ENCODE assay signal across 22 cellular contexts in the genomic region with DNA sequence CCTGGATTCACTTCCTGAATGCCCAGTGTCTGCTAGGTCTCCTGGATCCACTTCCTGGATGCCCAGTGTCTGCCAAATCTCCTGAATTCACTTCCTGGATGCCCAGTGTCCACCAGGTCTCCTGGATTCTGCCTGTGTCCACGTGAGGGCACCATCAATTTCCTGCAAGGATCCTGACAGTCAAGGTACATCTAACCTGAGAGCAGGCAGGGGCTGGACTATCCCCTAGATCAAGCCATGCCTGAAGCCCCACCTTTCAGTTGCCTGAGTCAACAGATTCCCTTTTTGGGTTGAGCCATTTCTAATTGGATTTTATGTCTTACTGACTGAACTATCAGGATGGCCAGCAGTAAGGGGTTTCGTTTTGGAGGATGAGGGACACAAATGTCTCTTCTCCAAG. TPM values are rescaled to one million over a fixed set of nuclear protein-coding genes. Genes with fewer than 3 reads are reported as not detected.
A peak's percentile ranks its signal among the peaks of the same experiment; 100 is the strongest.
DNase-seq lines count a peak whose midpoint lies in the region; ATAC-seq and TF ChIP-seq lines count a peak whose summit lies in the region.
"Had no signal": no experiment of that assay in that cellular context is flagged by ENCODE, and none has a peak within 500 bp of the region (broad histone marks: within the 10 kb centered on the region; RNA-seq: fewer than 3 reads in every experiment).

No MANE protein-coding gene starts in this region.

- H3K36me3 ChIP-seq in left ventricle myocardium inferior (no peaks in the 10 kb centered on the region), lower lobe of right lung (no peaks in the 10 kb centered on the region), endodermal cell (ENCODE audit: control insufficient read depth, insufficient read depth, low read length) (no peaks in the 10 kb centered on the region)

- intact Hi-C loops in Right ventricle myocardium inferior (cut with DNase I) (no loop called here), left ventricle myocardium inferior (cut with micrococcal nuclease) (no loop called here), lower lobe of right lung (cut with DNase I) (no loop called here)

- H3K27ac ChIP-seq in left ventricle myocardium inferior (replicated peaks) (no peak overlapping the region), 22Rv1 (no peak overlapping the region), lower lobe of right lung (no peak overlapping the region), endodermal cell (ENCODE audit: low read depth, low read length) (no peak overlapping the region)
- H3K27ac ChIP-seq: HL-60 had no signal

- H3K4me1 Mint-ChIP-seq in endodermal cell, result peaks cover 9% of the 10 kb centered on the region

- H3K27me3 Mint-ChIP-seq in endodermal cell (ENCODE audit: insufficient read depth), result peaks cover 1% of the 10 kb centered on the region
- H3K27me3 Mint-ChIP-seq: CD4-positive, CD25-positive, alpha-beta regulatory T cell had no signal

- H3K4me3 ChIP-seq in left ventricle myocardium inferior, result no peak overlapping the region
- no peak overlapping the region for H3K4me3 ChIP-seq in lower lobe of right lung
- H3K4me3 ChIP-seq in endodermal cell (ENCODE audit: low read length), result no peak overlapping the region
- H3K4me3 ChIP-seq: GM12878 had no signal

- H3K27me3 ChIP-seq in left ventricle myocardium inferior (ENCODE audit: low read depth) (peaks cover 100% of the 10 kb centered on the region), lower lobe of right lung (ENCODE audit: low read depth) (peaks cover 77% of the 10 kb centered on the region), endodermal cell (ENCODE audit: control insufficient read depth, insufficient read depth, low read length, poor library complexity, severe bottlenecking) (no peaks in the 10 kb centered on the region)

- H3K9me3 Mint-ChIP-seq in endodermal cell, result no peaks in the 10 kb centered on the region
- H3K9me3 Mint-ChIP-seq: CD8-positive, alpha-beta memory T cell; HFFc6 had no signal

- H3K9ac ChIP-seq in endodermal cell (ENCODE audit: extremely low read depth, low read length, poor library complexity, severe bottlenecking), result no peak overlapping the region

- no peaks in the 10 kb centered on the region for H3K36me3 Mint-ChIP-seq in endodermal cell (ENCODE audit: low read depth)
- H3K36me3 Mint-ChIP-seq: CD4-positive, CD25-positive, alpha-beta regulatory T cell; CD8-positive, alpha-beta memory T cell; IgD-negative memory B cell had no signal

- CTCF ChIA-PET in GM10248 (lab: Yijun Ruan, JAX), result no interaction called here

- no peaks in the 10 kb centered on the region for H3K9me3 ChIP-seq in left ventricle myocardium inferior (replicated peaks)
- no peaks in the 10 kb centered on the region for H3K9me3 ChIP-seq in lower lobe of right lung
- peaks cover 22% of the 10 kb centered on the region for H3K9me3 ChIP-seq in endodermal cell (ENCODE audit: control insufficient read depth, low read length)

- H3K4me1 ChIP-seq in left ventricle myocardium inferior (no peaks in the 10 kb centered on the region), lower lobe of right lung (no peaks in the 10 kb centered on the region), endodermal cell (ENCODE audit: control insufficient read depth, insufficient read depth, low read length) (no peaks in the 10 kb centered on the region)

- POLR2A ChIA-PET in GM10248 (lab: Yijun Ruan, JAX), result no interaction called here

- ATAC-seq in Right ventricle myocardium inferior (no peak), lower lobe of right lung (no peak)
- ATAC-seq: GM12878, HCT116 had no signal

- H3K27ac Mint-ChIP-seq in endodermal cell, result no peak overlapping the region
- H3K27ac Mint-ChIP-seq: B cell; CD4-positive, CD25-positive, alpha-beta regulatory T cell; CD8-positive, alpha-beta memory T cell; HFFc6 had no signal

- no peak overlapping the region for H3K4me3 Mint-ChIP-seq in endodermal cell
- H3K4me3 Mint-ChIP-seq: B cell; CD4-positive, CD25-positive, alpha-beta regulatory T cell; CD8-positive, alpha-beta memory T cell; HFFc6; IgD-negative memory B cell had no signal

- TF ChIP-seq CTCF in left ventricle myocardium inferior (IDR thresholded peaks at IDR 0.05; ENCODE audit: borderline replicate concordance), result no peak
- 0 out of 2 replicates have a peak, but pooled peaks have one; percentile 8 for TF ChIP-seq CTCF in 22Rv1 (IDR thresholded peaks at IDR 0.05)
- TF ChIP-seq CTCF in lower lobe of right lung (IDR thresholded peaks at IDR 0.05), result no peak
- TF ChIP-seq CTCF in endodermal cell (conservative IDR thresholded peaks at IDR 0.05), result no peak
- no peak for TF ChIP-seq CTCF in GM10248 (IDR thresholded peaks at IDR 0.05; ENCODE audit: control extremely low read depth, extremely low read depth, low read depth, missing control alignments)

- DNase-seq in Right ventricle myocardium inferior (ENCODE audit: missing footprints), result peak; percentile 1
- DNase-seq in left ventricle myocardium inferior, result no peak
- DNase-seq in HT-29 (ENCODE audit: low spot score), result peak; percentile 18
- peak; percentile 2 for DNase-seq in lower lobe of right lung
- no peak for DNase-seq in LoVo (ENCODE audit: low spot score)
- no peak for DNase-seq in endodermal cell
- no peak for DNase-seq in GM10248 (ENCODE audit: extremely low spot score)
- DNase-seq: C1 segment of cervical spinal cord; CD4-positive, CD25-positive, alpha-beta regulatory T cell; COR-L47; DMS79 treated with DMSO at 0.1 percent for 48 hours; GF-D8; GOT3; H7; HFFc6 had no signal

- WGBS in endodermal cell (ENCODE audit: insufficient coverage in 1 of 2, insufficient read length in 1 of 2), 2 experiments, result 42 to 48% methylated on average over 2 of the region's 2 CpGs

RNA-seq across cellular contexts. Expression of gene GALNT9, which starts 49.5 kb away (rescaled TPM):
- total RNA-seq in Right ventricle myocardium inferior (not detected), left ventricle myocardium inferior (not detected), lower lobe of right lung (not detected), endodermal cell (under 1 TPM in 1 of 2 donors, not detected in 1; 0.13 TPM)
- not detected in 2 replicates for total RNA-seq in HT-29 (2014; rRNA removed; shearing (Covaris generic))
- polyA plus RNA-seq in endodermal cell (2013, experiment 1 of 2), result 0.21 TPM
- not detected for polyA plus RNA-seq in endodermal cell (2013, experiment 2 of 2)
- total RNA-seq: GM12878, HFFc6 had no signal
- polyA plus RNA-seq: CD8-positive, alpha-beta memory T cell had no signal

Comparison
In these comparisons a context has a peak if more than half of its experiments do, and no peak if none do; other contexts are left out.
1. DNase-seq: peak in Right ventricle myocardium inferior (single experiment), HT-29 (single experiment) and lower lobe of right lung (single experiment); none in left ventricle myocardium inferior (single experiment), LoVo (single experiment), endodermal cell (single experiment) and GM10248 (single experiment).